2 cellular contexts compared by ENCODE assay signal in the genomic region with DNA sequence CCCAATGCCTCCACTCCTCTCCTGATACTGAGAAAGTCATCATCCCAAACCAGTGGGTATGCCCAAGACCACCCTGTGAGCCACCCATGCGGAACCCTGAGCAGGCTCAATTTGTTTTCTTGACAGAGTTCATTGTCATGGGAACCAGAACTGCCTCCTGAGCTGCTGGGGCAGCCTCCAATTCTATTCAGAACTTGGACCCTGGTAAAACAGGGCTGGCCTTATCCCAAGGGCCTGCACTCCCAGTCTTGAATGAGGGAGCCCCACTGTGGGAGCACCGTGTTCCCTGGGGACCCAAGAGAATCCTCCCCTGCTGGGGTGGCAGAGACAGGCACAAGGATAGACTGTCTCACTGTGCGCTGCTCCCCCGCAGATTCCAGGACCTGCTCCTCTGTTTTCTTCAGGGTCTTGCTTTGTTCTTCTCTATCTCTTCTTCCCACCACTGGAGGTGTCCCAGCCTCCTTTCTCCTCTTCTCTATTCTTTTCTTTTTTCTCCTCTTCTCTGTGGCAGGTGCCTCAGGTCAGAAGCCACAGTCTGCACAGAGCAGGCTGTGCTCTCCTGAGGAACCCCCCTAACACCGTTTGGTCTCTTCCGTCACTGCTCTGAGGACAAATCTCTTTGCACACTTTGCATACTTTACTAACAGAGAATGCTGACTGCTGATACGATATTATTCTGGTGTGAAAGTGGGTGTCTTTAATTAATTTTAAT.
TF ChIP-seq lines count a peak whose summit lies in the region.

No MANE protein-coding gene starts in this region.

TF ChIP-seq in WTC11, 78 proteins besides CTCF, POLR2A, EP300 and RAD21 (continued from another document):
- TF ChIP-seq, protein P1, sequence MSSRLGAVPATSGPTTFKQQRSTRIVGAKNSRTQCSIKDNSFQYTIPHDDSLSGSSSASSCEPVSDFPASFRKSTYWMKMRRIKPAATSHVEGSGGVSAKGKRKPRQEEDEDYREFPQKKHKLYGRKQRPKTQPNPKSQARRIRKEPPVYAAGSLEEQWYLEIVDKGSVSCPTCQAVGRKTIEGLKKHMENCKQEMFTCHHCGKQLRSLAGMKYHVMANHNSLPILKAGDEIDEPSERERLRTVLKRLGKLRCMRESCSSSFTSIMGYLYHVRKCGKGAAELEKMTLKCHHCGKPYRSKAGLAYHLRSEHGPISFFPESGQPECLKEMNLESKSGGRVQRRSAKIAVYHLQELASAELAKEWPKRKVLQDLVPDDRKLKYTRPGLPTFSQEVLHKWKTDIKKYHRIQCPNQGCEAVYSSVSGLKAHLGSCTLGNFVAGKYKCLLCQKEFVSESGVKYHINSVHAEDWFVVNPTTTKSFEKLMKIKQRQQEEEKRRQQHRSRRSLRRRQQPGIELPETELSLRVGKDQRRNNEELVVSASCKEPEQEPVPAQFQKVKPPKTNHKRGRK (CRISPR knock-in tag; IDR thresholded peaks at IDR 0.05; ENCODE audit: borderline replicate concordance): no peak
- TF ChIP-seq CREB1 (CRISPR knock-in tag; IDR thresholded peaks at IDR 0.05): no peak
- TF ChIP-seq, protein P2, sequence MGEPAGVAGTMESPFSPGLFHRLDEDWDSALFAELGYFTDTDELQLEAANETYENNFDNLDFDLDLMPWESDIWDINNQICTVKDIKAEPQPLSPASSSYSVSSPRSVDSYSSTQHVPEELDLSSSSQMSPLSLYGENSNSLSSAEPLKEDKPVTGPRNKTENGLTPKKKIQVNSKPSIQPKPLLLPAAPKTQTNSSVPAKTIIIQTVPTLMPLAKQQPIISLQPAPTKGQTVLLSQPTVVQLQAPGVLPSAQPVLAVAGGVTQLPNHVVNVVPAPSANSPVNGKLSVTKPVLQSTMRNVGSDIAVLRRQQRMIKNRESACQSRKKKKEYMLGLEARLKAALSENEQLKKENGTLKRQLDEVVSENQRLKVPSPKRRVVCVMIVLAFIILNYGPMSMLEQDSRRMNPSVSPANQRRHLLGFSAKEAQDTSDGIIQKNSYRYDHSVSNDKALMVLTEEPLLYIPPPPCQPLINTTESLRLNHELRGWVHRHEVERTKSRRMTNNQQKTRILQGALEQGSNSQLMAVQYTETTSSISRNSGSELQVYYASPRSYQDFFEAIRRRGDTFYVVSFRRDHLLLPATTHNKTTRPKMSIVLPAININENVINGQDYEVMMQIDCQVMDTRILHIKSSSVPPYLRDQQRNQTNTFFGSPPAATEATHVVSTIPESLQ (CRISPR knock-in tag; IDR thresholded peaks at IDR 0.05): no peak
- TF ChIP-seq CREM (CRISPR knock-in tag; IDR thresholded peaks at IDR 0.05): no peak

TF ChIP-seq in H1, 55 proteins besides CTCF, POLR2A, EP300 and RAD21 (continued from another document):
- no peak for TF ChIP-seq ZNF274 (IDR thresholded peaks at IDR 0.05; ENCODE audit: borderline replicate concordance, extremely low read depth, low read length)
- TF ChIP-seq, protein P3, sequence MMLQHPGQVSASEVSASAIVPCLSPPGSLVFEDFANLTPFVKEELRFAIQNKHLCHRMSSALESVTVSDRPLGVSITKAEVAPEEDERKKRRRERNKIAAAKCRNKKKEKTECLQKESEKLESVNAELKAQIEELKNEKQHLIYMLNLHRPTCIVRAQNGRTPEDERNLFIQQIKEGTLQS (IDR thresholded peaks at IDR 0.05; ENCODE audit: insufficient read depth, low read depth, low read length): no peak
- TF ChIP-seq SP1 (IDR thresholded peaks at IDR 0.05; ENCODE audit: low read depth, low read length): no peak
